8 cellular contexts compared by ENCODE assay signal in the genomic region with DNA sequence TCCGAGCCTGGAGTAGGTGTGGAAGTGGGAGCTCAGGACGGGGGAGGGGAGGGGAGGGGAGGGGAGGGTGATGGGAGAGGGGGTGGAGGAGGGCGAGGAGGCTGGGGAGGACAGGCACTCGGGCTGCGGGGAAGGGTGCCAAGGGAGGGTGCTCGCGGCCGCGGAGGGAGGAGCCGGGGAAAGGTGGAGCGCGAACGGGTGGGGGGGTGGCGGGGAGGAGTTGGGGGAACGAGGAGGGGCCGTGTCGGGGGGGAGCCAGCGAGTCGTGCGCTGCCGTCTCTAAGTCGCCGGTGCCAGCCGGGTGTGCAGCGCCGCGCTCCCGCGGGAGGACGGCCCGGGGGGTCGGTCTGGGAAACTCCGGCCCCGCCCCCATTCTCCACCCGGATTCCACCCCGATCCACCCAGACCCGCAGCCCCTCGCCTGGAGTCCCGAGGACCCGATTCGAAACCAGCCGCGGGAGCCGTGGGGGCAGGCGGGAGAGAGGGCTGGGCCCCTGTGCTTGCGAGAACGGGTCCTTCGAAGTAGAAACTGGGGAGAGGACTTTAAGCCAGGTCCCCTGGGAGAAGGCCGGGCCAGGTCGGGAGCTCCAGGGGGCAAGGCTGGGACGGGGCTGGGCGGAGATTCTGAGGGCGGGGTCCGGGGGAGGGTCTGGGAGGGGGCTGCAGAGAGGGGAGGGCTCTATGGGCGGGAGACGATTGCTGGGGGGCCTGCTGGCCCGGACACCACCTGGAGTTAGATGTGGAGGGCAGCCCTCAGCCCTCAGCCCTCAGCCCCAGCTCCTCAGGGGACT. TPM values are rescaled to one million over a fixed set of nuclear protein-coding genes. Genes with fewer than 3 reads are reported as not detected.
DNase-seq lines count a peak whose midpoint lies in the region; ATAC-seq and TF ChIP-seq lines count a peak whose summit lies in the region.

Gene ZNF467 (minus strand): TSS at position 143 of the 791 bp plus-strand sequence. CDS start 2,556 bp downstream, outside the sequence.

- no peaks in the 10 kb centered on the region for H3K9me2 ChIP-seq in OCI-LY7 (ENCODE audit: insufficient read depth, low read length)

- H3K27ac ChIP-seq in OCI-LY7 (ENCODE audit: low read depth, low read length, poor library complexity, severe bottlenecking) = no peak within 1 kb of the TSS
- no peak within 1 kb of the TSS for H3K27ac ChIP-seq in ascending aorta

- H2AFZ ChIP-seq in OCI-LY7 (ENCODE audit: low read length) = no peak within 1 kb of the TSS

- no peaks in the 10 kb centered on the region for H3K79me2 ChIP-seq in OCI-LY7 (ENCODE audit: insufficient read depth, low read depth, low read length)

- H3K36me3 ChIP-seq in OCI-LY7 (ENCODE audit: insufficient read depth, low read length) (no peaks in the 10 kb centered on the region), ascending aorta (no peaks in the 10 kb centered on the region)

- H3K27me3 ChIP-seq in ascending aorta = no peaks in the 10 kb centered on the region

- H3K4me3 ChIP-seq in HFF-Myc (replicated peaks; ENCODE audit: low read depth, low read length) (peak within 1 kb of the TSS; percentile 38), OCI-LY7 (ENCODE audit: low read depth, low read length, poor library complexity, severe bottlenecking) (peak within 1 kb of the TSS; percentile 71), ascending aorta (peak within 1 kb of the TSS; percentile 83 to 87), retinal pigment epithelial cell (ENCODE audit: low read length) (peak within 1 kb of the TSS; percentile 60)

- ATAC-seq in GM19397 (IDR thresholded peaks at IDR 0.05; ENCODE audit: unreplicated experiment) = no peak

- H3K9me3 ChIP-seq in OCI-LY7 (ENCODE audit: low read length) (no peaks in the 10 kb centered on the region), ascending aorta (no peaks in the 10 kb centered on the region)

- no peak for TF ChIP-seq CTCF in HFF-Myc (IDR thresholded peaks at IDR 0.05; ENCODE audit: low read depth, low read length, missing control alignments)
- no peak for TF ChIP-seq CTCF in OCI-LY7 (conservative IDR thresholded peaks at IDR 0.05; ENCODE audit: low read length)
- no peak for TF ChIP-seq CTCF in ascending aorta (IDR thresholded peaks at IDR 0.05)
- TF ChIP-seq CTCF in retinal pigment epithelial cell (conservative IDR thresholded peaks at IDR 0.05; ENCODE audit: low read depth, low read length) = no peak

- intact Hi-C loops in OCI-LY7 (cut with micrococcal nuclease; ENCODE audit: unreplicated experiment) (loop anchor here (5.0 kb wide), 1 partner anchor 56 kb away; no protein-coding TSS in a partner anchor), ascending aorta (cut with DNase I) (loop anchor here (5.0 kb wide), 2 partner anchors 634 to 891 kb away; partner anchors contain the start of gene EZH2)

- H4K20me1 ChIP-seq in OCI-LY7 (ENCODE audit: insufficient read depth, low read length) = no peaks in the 10 kb centered on the region

- CTCF ChIA-PET in OCI-LY7 (lab: Charles Lee; ENCODE audit: unreplicated experiment) = no interaction called here

- POLR2A ChIA-PET in OCI-LY7 (lab: Charles Lee) = interaction anchor here (0.6 kb wide), 1 partner anchor 36 kb away, joined by 4 read pairs; no protein-coding TSS in a partner anchor

- BruUV-seq in OCI-LY7 (replicated peaks; lab: Mats Ljungman, UMichigan) = no TSS peak

- peak within 1 kb of the TSS; percentile 99 for H3K4me2 ChIP-seq in OCI-LY7 (ENCODE audit: low read length)

- peaks cover 14% of the 10 kb centered on the region for H3K4me1 ChIP-seq in OCI-LY7 (ENCODE audit: insufficient read depth, low read length, poor library complexity, severe bottlenecking)
- H3K4me1 ChIP-seq in ascending aorta = peaks cover 5 to 10% of the 10 kb centered on the region in 2 donors

- DNase-seq in HFF-Myc (ENCODE audit: extremely low read depth, low read depth) = no peak
- no peak for DNase-seq in OCI-LY7 (ENCODE audit: low spot score)
- DNase-seq in ascending aorta (ENCODE audit: low spot score in 2 of 2) = peak in 1 of 2 donors; percentile 74
- DNase-seq in hypothalamus (lab: John Stamatoyannopoulos, UW) = peak in 32 of 51 donors; percentile 13 to 73 (median 39)
- DNase-seq in retinal pigment epithelial cell (ENCODE audit: low read depth) = no peak
- DNase-seq in NK-92 (lab: John Stamatoyannopoulos, UW; ENCODE audit: unreplicated experiment) = no peak
- DNase-seq in GOT3 (lab: John Stamatoyannopoulos, UW) = no peak

RNA-seq across cellular contexts. Expression of gene ZNF467, which starts in this region (rescaled TPM):
- 0.22 TPM in 1 of 2 replicates, not detected in the other for total RNA-seq in OCI-LY7 (2014; rRNA removed; shearing (Covaris generic))
- 0.40 TPM in 1 of 2 replicates, not detected in the other for total RNA-seq in OCI-LY7 (2022)
- 42.3 TPM for total RNA-seq in ascending aorta

Comparison
In these comparisons a context has a peak if more than half of its experiments do, and no peak if none do; other contexts are left out.
1. RNA of gene ZNF467 (total RNA-seq): 42.3 TPM in ascending aorta (single experiment); 0.22 to 0.40 TPM in OCI-LY7; every median in the first group is over 10 times any median in the second.
2. DNase-seq: peak in hypothalamus (32 of 51); none in HFF-Myc (single experiment), OCI-LY7 (single experiment), retinal pigment epithelial cell (single experiment), NK-92 (single experiment) and GOT3 (single experiment).
3. Peak in every context shown above with its lines, with median percentiles within 50 percentile points of each other: H3K4me3 ChIP-seq.